Comparison of ENCODE assay signal across 25 cellular contexts in the genomic region with DNA sequence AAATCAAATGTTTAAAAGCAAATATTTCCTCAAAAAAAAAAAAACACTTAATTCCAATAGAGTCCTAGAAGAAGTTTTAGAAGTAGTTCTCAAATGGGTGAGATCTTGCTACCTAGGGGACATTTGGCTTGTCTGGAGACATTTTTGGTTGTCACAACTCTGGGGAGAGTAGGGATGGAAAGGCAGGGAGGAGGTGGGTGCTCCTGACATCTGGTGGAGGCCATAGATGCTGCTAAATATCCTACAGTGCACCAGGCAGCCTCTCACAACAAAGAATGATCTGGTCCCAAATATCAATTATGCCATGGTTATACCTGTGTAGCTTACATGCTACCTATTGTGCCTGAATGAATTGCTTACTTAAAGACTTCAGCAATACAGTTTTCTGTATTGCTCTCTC. TPM values are rescaled to one million over a fixed set of nuclear protein-coding genes. Genes with fewer than 3 reads are reported as not detected.
A peak's percentile ranks its signal among the peaks of the same experiment; 100 is the strongest.
DNase-seq lines count a peak whose midpoint lies in the region; ATAC-seq, FAIRE-seq and TF ChIP-seq lines count a peak whose summit lies in the region.
"Had no signal": no experiment of that assay in that cellular context is flagged by ENCODE, and none has a peak within 500 bp of the region (broad histone marks: within the 10 kb centered on the region; RNA-seq: fewer than 3 reads in every experiment).

No MANE protein-coding gene starts in this region.

- in situ Hi-C loops in transverse colon (cut with MboI; ENCODE audit: low pct_ligation_motif_present in 1 of 4, low pct_unique_long_range_greater_than_20kb in 1 of 4, low sequenced_read_pairs in 3 of 4), result no loop called here

- H3K9me2 ChIP-seq in PC-9 (ENCODE audit: insufficient read depth), result no peaks in the 10 kb centered on the region

- no peak overlapping the region for H4K8ac ChIP-seq in H1 (ENCODE audit: extremely low read depth, insufficient read depth, low read length)

- POLR2A ChIA-PET in H1 (lab: Charles Lee; ENCODE audit: partially characterized antibody), result no interaction called here
- POLR2A ChIA-PET in PC-9 (lab: Charles Lee; ENCODE audit: unreplicated experiment), result no interaction called here

- no peaks in the 10 kb centered on the region for H3K23me2 ChIP-seq in H1 (ENCODE audit: low read depth, low read length)

- H3K79me1 ChIP-seq in H1 (ENCODE audit: low read depth, low read length), result no peaks in the 10 kb centered on the region

- H4K91ac ChIP-seq in H1 (replicated peaks; ENCODE audit: insufficient read length, low read length), result no peak overlapping the region

- H2AK5ac ChIP-seq in H1 (ENCODE audit: low read depth, low read length), result no peak overlapping the region

- ATAC-seq in Right ventricle myocardium superior (ENCODE audit: poor library complexity), result no peak
- ATAC-seq: K562 had no signal

- H4K20me1 ChIP-seq in H1 (replicated peaks in 1 of 2; ENCODE audit: control insufficient read depth in 1 of 2, insufficient read depth in 2 of 2, low read length in 2 of 2), result no peaks in the 10 kb centered on the region
- H4K20me1 ChIP-seq in PC-9 (ENCODE audit: insufficient read depth), result no peaks in the 10 kb centered on the region

- no peak overlapping the region for H3K14ac ChIP-seq in H1 (ENCODE audit: insufficient read length)

- TF ChIP-seq CTCF in cardiac muscle cell (IDR thresholded peaks at IDR 0.05; ENCODE audit: low read depth, low read length) (peak; percentile 8), WERI-Rb-1 (IDR thresholded peaks at IDR 0.05; ENCODE audit: low read depth, low read length) (peak; percentile 18; the same call in 1 of the 2 replicates), H1 (IDR thresholded peaks at IDR 0.05; ENCODE audit: control extremely low read depth in 1 of 3, insufficient read depth in 1 of 3, low read depth in 1 of 3, low read length in 3 of 3) (peak; percentile 18 to 28 (median 21); a peak in 3 of 4 replicates), PC-9 (conservative IDR thresholded peaks at IDR 0.05) (no peak), transverse colon (IDR thresholded peaks at IDR 0.05) (no peak)

- H2BK20ac ChIP-seq in H1 (ENCODE audit: low read length), result no peak overlapping the region

- no peaks in the 10 kb centered on the region for H3K36me3 ChIP-seq in cardiac muscle cell
- H3K36me3 ChIP-seq in WERI-Rb-1, result no peaks in the 10 kb centered on the region
- no peaks in the 10 kb centered on the region; a peak in 1 of 8 replicates for H3K36me3 ChIP-seq in H1 (ENCODE audit: control insufficient read depth in 2 of 4, insufficient read depth in 4 of 4, low read length in 3 of 4)
- H3K36me3 ChIP-seq in PC-9 (ENCODE audit: low read depth), result no peaks in the 10 kb centered on the region
- no peaks in the 10 kb centered on the region for H3K36me3 ChIP-seq in transverse colon

- H3F3A ChIP-seq in PC-9 (ENCODE audit: insufficient read depth, low read depth), result no peaks in the 10 kb centered on the region

- no peak overlapping the region for H2AFZ ChIP-seq in H1 (ENCODE audit: low read length)
- no peak overlapping the region for H2AFZ ChIP-seq in PC-9

- no peak overlapping the region for H2BK15ac ChIP-seq in H1 (ENCODE audit: low read length)

- H3K56ac ChIP-seq in H1 (replicated peaks; ENCODE audit: insufficient read length, low read depth, low read length), result no peak overlapping the region

- H3K27ac ChIP-seq in cardiac muscle cell, result no peak overlapping the region
- H3K27ac ChIP-seq in WERI-Rb-1, result no peak overlapping the region
- H3K27ac ChIP-seq in H1 (ENCODE audit: low read depth, low read length), result no peak overlapping the region
- no peak overlapping the region for H3K27ac ChIP-seq in PC-9
- H3K27ac ChIP-seq in transverse colon, result no peak overlapping the region
- H3K27ac ChIP-seq: C4-2B had no signal

- DNase-seq in cardiac muscle cell (ENCODE audit: low read depth in 1 of 2, low spot score in 1 of 2) (no peak), Right ventricle myocardium superior (no peak), WERI-Rb-1 (no peak), H1 (ENCODE audit: low read depth in 1 of 2, low spot score in 2 of 2) (no peak), PC-9 (no peak), HUDEP-2 (lab: John Stamatoyannopoulos, UW; ENCODE audit: unreplicated experiment in 76 of 76) (no peak), transverse colon (no peak)
- DNase-seq: Calu3; CD8-positive, alpha-beta memory T cell; DMS153; GOT3; MM.1S; NCI-H1048; NCI-H1417 treated with DMSO at 0.1 percent for 48 hours; NCI-H187; NCI-H2107; NCI-H82; SHP77; SW 1271 had no signal

- H3K23ac ChIP-seq in H1 (ENCODE audit: insufficient read length), result no peak overlapping the region

- H3K4me2 ChIP-seq in H1 (ENCODE audit: insufficient read depth in 1 of 2, low read depth in 2 of 2, low read length in 2 of 2) (no peak overlapping the region), PC-9 (no peak overlapping the region)

- CTCF ChIA-PET in H1 (lab: Charles Lee; ENCODE audit: partially characterized antibody), result interaction anchor here (0.6 to 1.6 kb wide), 5 partner anchors 9 to 481 kb away, joined by 3 to 4 read pairs (median 3); no protein-coding TSS in a partner anchor
- CTCF ChIA-PET in PC-9 (lab: Charles Lee), result no interaction called here

- H3K4me1 ChIP-seq in cardiac muscle cell (ENCODE audit: low read depth) (no peaks in the 10 kb centered on the region), H1 (replicated peaks in 1 of 4; ENCODE audit: control insufficient read depth in 3 of 4, insufficient read depth in 4 of 4, low read length in 3 of 4) (no peaks in the 10 kb centered on the region), PC-9 (replicated peaks; ENCODE audit: insufficient read depth) (no peaks in the 10 kb centered on the region), transverse colon (no peaks in the 10 kb centered on the region)

- H3K18ac ChIP-seq in H1 (ENCODE audit: extremely low read depth, low read length), result no peak overlapping the region

- H3K9me3 ChIP-seq in cardiac muscle cell (ENCODE audit: low read depth) (no peaks in the 10 kb centered on the region), WERI-Rb-1 (ENCODE audit: severe bottlenecking) (no peaks in the 10 kb centered on the region), H1 (ENCODE audit: insufficient read depth in 2 of 2, low read depth in 1 of 2, low read length in 1 of 2) (peaks cover 4 to 7% of the 10 kb centered on the region in 2 experiments; a peak in 2 of 4 replicates), PC-9 (ENCODE audit: insufficient read depth, low read depth) (no peaks in the 10 kb centered on the region), transverse colon (no peaks in the 10 kb centered on the region)

- intact Hi-C loops in Right ventricle myocardium superior (cut with DNase I) (no loop called here), PC-9 (cut with micrococcal nuclease; ENCODE audit: unreplicated experiment) (no loop called here), transverse colon (cut with DNase I; ENCODE audit: low total_unique reads) (no loop called here)

- BruUV-seq in PC-9 (replicated peaks; lab: Mats Ljungman, UMichigan), result no TSS peak

- no peak overlapping the region for H3K4me3 ChIP-seq in cardiac muscle cell
- H3K4me3 ChIP-seq in WERI-Rb-1 (ENCODE audit: low read depth, low read length), result no peak overlapping the region
- no peak overlapping the region for H3K4me3 ChIP-seq in H1 (ENCODE audit: extremely low read depth in 1 of 4, insufficient read depth in 2 of 4, low read depth in 3 of 4, low read length in 4 of 4)
- H3K4me3 ChIP-seq in PC-9, result no peak overlapping the region
- no peak overlapping the region for H3K4me3 ChIP-seq in transverse colon
- H3K4me3 ChIP-seq: K562 had no signal

- H2BK5ac ChIP-seq in H1 (ENCODE audit: low read depth, low read length), result no peak overlapping the region

- H3K9ac ChIP-seq in H1 (replicated peaks in 1 of 4; ENCODE audit: extremely low read depth in 1 of 4, low read depth in 3 of 4, low read length in 3 of 4), result no peak overlapping the region

- H2BK120ac ChIP-seq in H1 (replicated peaks; ENCODE audit: low read depth, low read length), result no peak overlapping the region

- H3K27me3 ChIP-seq in cardiac muscle cell (no peaks in the 10 kb centered on the region), WERI-Rb-1 (ENCODE audit: insufficient read depth, low read depth, severe bottlenecking) (no peaks in the 10 kb centered on the region), H1 (replicated peaks in 1 of 4; ENCODE audit: control insufficient read depth in 3 of 4, extremely low read depth in 1 of 4, insufficient read depth in 3 of 4, low read length in 3 of 4) (no peaks in the 10 kb centered on the region), PC-9 (ENCODE audit: insufficient read depth, low read depth) (no peaks in the 10 kb centered on the region), transverse colon (no peaks in the 10 kb centered on the region)

- H2BK12ac ChIP-seq in H1 (ENCODE audit: low read depth, low read length), result no peak overlapping the region

- peak; percentile 24 for FAIRE-seq in H1 (lab: Jason Lieb, UNC)
- FAIRE-seq: GM12892, GM18507, K562, RCC 7860 had no signal

- no peak for TF ChIP-seq POLR2A in H1 (IDR thresholded peaks at IDR 0.05; ENCODE audit: control extremely low read depth in 1 of 2, low read depth in 2 of 2, low read length in 2 of 2)
- no peak for TF ChIP-seq POLR2A in transverse colon (IDR thresholded peaks at IDR 0.05)

- H4K5ac ChIP-seq in H1 (ENCODE audit: insufficient read length, low read depth, low read length), result no peak overlapping the region

- no peak for TF ChIP-seq EP300 in H1 (IDR thresholded peaks at IDR 0.05; ENCODE audit: borderline replicate concordance in 1 of 2, low read depth in 2 of 2, low read length in 2 of 2)
- TF ChIP-seq EP300 in transverse colon (IDR thresholded peaks at IDR 0.05; ENCODE audit: low read depth), result no peak

- H3K79me2 ChIP-seq in H1 (ENCODE audit: control insufficient read depth in 1 of 2, insufficient read depth in 2 of 2, low read length in 2 of 2) (no peaks in the 10 kb centered on the region), PC-9 (ENCODE audit: low read depth) (no peaks in the 10 kb centered on the region)

- peak; percentile 37 to 52 for TF ChIP-seq RAD21 in H1 (IDR thresholded peaks at IDR 0.05 in 1 of 2, conservative IDR thresholded peaks at IDR 0.05 in 1 of 2; ENCODE audit: low read depth in 2 of 2, low read length in 2 of 2)

- H3K4ac ChIP-seq in H1 (replicated peaks; ENCODE audit: insufficient read length, low read depth, low read length), result no peak overlapping the region

RNA-seq across cellular contexts. Expression of gene CPE, which starts 46.8 kb away (rescaled TPM):
- total RNA-seq in cardiac muscle cell (204 and 238 TPM in 2 replicates), Right ventricle myocardium superior (49.7 TPM), PC-9 (2021) (1.3 and 1.4 TPM in 2 replicates), transverse colon (10 to 100 TPM in 2 of 4 donors, 1 to 10 TPM in 2; 7.5 to 29.1 (median 12.3) TPM)
- polyA plus RNA-seq in cardiac muscle cell (238 and 323 TPM in 2 replicates), H1 (2011; rRNA removed) (9.3 and 10.2 TPM in 2 replicates)
- total RNA-seq in H1 (2021; fragmentation: NEBNext Ultra II Directional; extraction: Animal tissue kit (Norgen Biotek cat#: 25700)), result 9.4 and 11.9 TPM in 2 replicates
- 14.4 TPM for polyA plus RNA-seq in H1 (2011; cell fraction: cytosol; rRNA removed)
- polyA plus RNA-seq in H1 (2011; cell fraction: nucleus; rRNA removed), result 7.4 TPM
- 15.6 to 21.4 TPM (median 18.7 TPM) in 4 replicates for polyA plus RNA-seq in H1 (2012, experiment 1 of 2)
- polyA plus RNA-seq in H1 (2012, experiment 2 of 2), result 2.8 TPM
- polyA plus RNA-seq in H1 (2013, experiment 1 of 2), result 19.9 TPM
- polyA plus RNA-seq in H1 (2013, experiment 2 of 2), result 21.7 TPM
- polyA minus RNA-seq in H1 (2011; rRNA and poly(A)+ RNA removed), result 14.9 and 18.8 TPM in 2 replicates
- polyA minus RNA-seq in H1 (2011; cell fraction: cytosol; rRNA and poly(A)+ RNA removed), result 7.9 TPM
- 4.1 TPM for polyA minus RNA-seq in H1 (2011; cell fraction: nucleus; rRNA and poly(A)+ RNA removed)
- total RNA-seq: CD8-positive, alpha-beta memory T cell; OCI-LY7 had no signal
- polyA plus RNA-seq: CD8-positive, alpha-beta memory T cell had no signal

Comparison
In these comparisons a context has a peak if more than half of its experiments do, and no peak if none do; other contexts are left out.
1. CTCF ChIP-seq: peak in cardiac muscle cell (single experiment), WERI-Rb-1 (single experiment) and H1 (3 of 3); none in PC-9 (single experiment) and transverse colon (0 of 5).